ENCODE assay signal across 8 cellular contexts in the genomic region with DNA sequence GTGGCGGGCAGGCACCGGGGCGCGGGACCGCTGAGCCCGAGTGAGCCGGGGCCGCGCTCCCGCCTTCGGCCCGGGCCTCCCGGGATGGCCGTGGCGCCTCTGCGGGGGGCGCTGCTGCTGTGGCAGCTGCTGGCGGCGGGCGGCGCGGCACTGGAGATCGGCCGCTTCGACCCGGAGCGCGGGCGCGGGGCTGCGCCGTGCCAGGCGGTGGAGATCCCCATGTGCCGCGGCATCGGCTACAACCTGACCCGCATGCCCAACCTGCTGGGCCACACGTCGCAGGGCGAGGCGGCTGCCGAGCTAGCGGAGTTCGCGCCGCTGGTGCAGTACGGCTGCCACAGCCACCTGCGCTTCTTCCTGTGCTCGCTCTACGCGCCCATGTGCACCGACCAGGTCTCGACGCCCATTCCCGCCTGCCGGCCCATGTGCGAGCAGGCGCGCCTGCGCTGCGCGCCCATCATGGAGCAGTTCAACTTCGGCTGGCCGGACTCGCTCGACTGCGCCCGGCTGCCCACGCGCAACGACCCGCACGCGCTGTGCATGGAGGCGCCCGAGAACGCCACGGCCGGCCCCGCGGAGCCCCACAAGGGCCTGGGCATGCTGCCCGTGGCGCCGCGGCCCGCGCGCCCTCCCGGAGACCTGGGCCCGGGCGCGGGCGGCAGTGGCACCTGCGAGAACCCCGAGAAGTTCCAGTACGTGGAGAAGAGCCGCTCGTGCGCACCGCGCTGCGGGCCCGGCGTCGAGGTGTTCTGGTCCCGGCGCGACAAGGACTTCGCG. TPM values are rescaled to one million over a fixed set of nuclear protein-coding genes. Genes with fewer than 3 reads are reported as not detected.
DNase-seq lines count a peak whose midpoint lies in the region; ATAC-seq, FAIRE-seq and TF ChIP-seq lines count a peak whose summit lies in the region.

No MANE protein-coding gene starts in this region.

- H3K23ac ChIP-seq in IMR-90 (ENCODE audit: low read depth, low read length) = no peak overlapping the region

- H3K36me3 ChIP-seq in IMR-90 (ENCODE audit: control insufficient read depth, insufficient read depth, low read length) (peaks cover 2% of the 10 kb centered on the region), endothelial cell of umbilical vein (ENCODE audit: control insufficient read depth in 2 of 2, extremely low read depth in 1 of 2, insufficient read depth in 2 of 2, low read length in 2 of 2) (no peaks in the 10 kb centered on the region)

- no peak overlapping the region; the same call in 2 of the 3 replicates for H2BK15ac ChIP-seq in IMR-90 (ENCODE audit: low read depth, low read length)

- no peak overlapping the region for H4K91ac ChIP-seq in IMR-90 (ENCODE audit: insufficient read depth, low read depth, low read length)

- no peaks in the 10 kb centered on the region for H3K27me3 ChIP-seq in right cardiac atrium (ENCODE audit: control insufficient read depth, insufficient read depth)
- H3K27me3 ChIP-seq in IMR-90 (ENCODE audit: control insufficient read depth, insufficient read depth, low read length) = no peaks in the 10 kb centered on the region
- peaks cover 0 to 2% of the 10 kb centered on the region in 2 experiments for H3K27me3 ChIP-seq in endothelial cell of umbilical vein (ENCODE audit: control insufficient read depth in 2 of 2, insufficient read depth in 2 of 2, low read length in 2 of 2)

- peaks cover 3 to 16% of the 10 kb centered on the region in 2 donors for H3K4me1 Mint-ChIP-seq in stimulated activated naive B cell treated with anti-CD40 and anti-IgM and Interleukin-4, amounts not matched to agents 10 μg/mL and 1 μg/mL and 100 μg/mL, for 72 hours

- TF ChIP-seq RAD21 in IMR-90 (IDR thresholded peaks at IDR 0.05; ENCODE audit: low read length) = no peak

- H2AFZ ChIP-seq in IMR-90 (replicated peaks; ENCODE audit: low read length, poor library complexity) (peak overlapping the region; percentile 98), endothelial cell of umbilical vein (ENCODE audit: low read depth, low read length) (peak overlapping the region; percentile 89)

- peaks cover 0 to 5% of the 10 kb centered on the region in 2 experiments; a peak in 1 of 4 replicates for H3K79me1 ChIP-seq in IMR-90 (ENCODE audit: low read depth in 1 of 2, low read length in 2 of 2)

- H3K4me3 ChIP-seq in right cardiac atrium (ENCODE audit: low read length) = peak overlapping the region; percentile 44
- peak overlapping the region; percentile 40 for H3K4me3 ChIP-seq in IMR-90 (ENCODE audit: insufficient read depth, low read depth, low read length)
- H3K4me3 ChIP-seq in endothelial cell of umbilical vein (replicated peaks in 1 of 3; ENCODE audit: insufficient read depth in 1 of 3, low read depth in 1 of 3, low read length in 3 of 3) = peak overlapping the region in 1 of 3 experiments; percentile 32

- H3K4me2 ChIP-seq in IMR-90 (ENCODE audit: low read depth, low read length) (peak overlapping the region; percentile 6; the same call in 1 of the 2 replicates), endothelial cell of umbilical vein (ENCODE audit: insufficient read depth, low read length) (peak overlapping the region; percentile 61)

- FAIRE-seq in endothelial cell of umbilical vein (lab: Jason Lieb, UNC) = no peak

- DNase-seq in right cardiac atrium (peak in 2 of 3 donors; percentile 45 to 62), Right ventricle myocardium superior (no peak), IMR-90 (no peak), endothelial cell of umbilical vein (ENCODE audit: low read depth, low spot score) (no peak), NCI-H1092 (lab: John Stamatoyannopoulos, UW) (no peak), inferior parietal cortex (ENCODE audit: extremely low spot score) (no peak)
- DNase-seq in stimulated activated naive B cell treated with anti-CD40 and anti-IgM and Interleukin-4, amounts not matched to agents 10 μg/mL and 1 μg/mL and 100 μg/mL, for 72 hours = peak; percentile 18

- H3K56ac ChIP-seq in IMR-90 (ENCODE audit: extremely low read depth, insufficient read depth, low read length) = no peak overlapping the region

- H2BK120ac ChIP-seq in IMR-90 (ENCODE audit: low read depth, low read length) = no peak overlapping the region

- H3K9me3 Mint-ChIP-seq in stimulated activated naive B cell treated with anti-CD40 and anti-IgM and Interleukin-4, amounts not matched to agents 10 μg/mL and 1 μg/mL and 100 μg/mL, for 72 hours = peaks cover 2 to 3% of the 10 kb centered on the region in 2 donors

- H4K20me1 ChIP-seq in IMR-90 (ENCODE audit: insufficient read depth, low read length) (no peaks in the 10 kb centered on the region; the same call in 1 of the 2 replicates), endothelial cell of umbilical vein (replicated peaks; ENCODE audit: control insufficient read depth, extremely low read depth, insufficient read depth, low read length) (no peaks in the 10 kb centered on the region)

- no peak overlapping the region for H2AK5ac ChIP-seq in IMR-90 (ENCODE audit: low read depth, low read length)

- H2BK20ac ChIP-seq in IMR-90 (ENCODE audit: low read depth, low read length) = no peak overlapping the region

- 33% methylated on average over 110 of the region's 110 CpGs for WGBS in right cardiac atrium
- WGBS in IMR-90 (ENCODE audit: extremely low coverage in 2 of 2, insufficient read length in 1 of 2), 2 experiments = 33% methylated on average over 76 of the region's 110 CpGs; no CpG with 5 or more reads in 1 of the 2 experiments

- no peak overlapping the region for H2BK5ac ChIP-seq in IMR-90 (ENCODE audit: low read depth, low read length, poor library complexity, severe bottlenecking)

- POLR2A ChIA-PET in IMR-90 (lab: Charles Lee; ENCODE audit: unreplicated experiment) (no interaction called here), endothelial cell of umbilical vein (lab: Charles Lee) (no interaction called here)

- H3K36me3 Mint-ChIP-seq in stimulated activated naive B cell treated with anti-CD40 and anti-IgM and Interleukin-4, amounts not matched to agents 10 μg/mL and 1 μg/mL and 100 μg/mL, for 72 hours = peaks cover 6 to 14% of the 10 kb centered on the region in 2 donors

- H3K14ac ChIP-seq in IMR-90 (replicated peaks; ENCODE audit: low read depth, low read length) = no peak overlapping the region

- no TSS peak for BruUV-seq in IMR-90 (replicated peaks; lab: Mats Ljungman, UMichigan)
- BruUV-seq in endothelial cell of umbilical vein (replicated peaks; lab: Mats Ljungman, UMichigan) = no TSS peak

- no peak overlapping the region for H3K27ac Mint-ChIP-seq in stimulated activated naive B cell treated with anti-CD40 and anti-IgM and Interleukin-4, amounts not matched to agents 10 μg/mL and 1 μg/mL and 100 μg/mL, for 72 hours

- no peak overlapping the region for H3K27ac ChIP-seq in right cardiac atrium (ENCODE audit: low read length)
- H3K27ac ChIP-seq in IMR-90 (ENCODE audit: insufficient read depth, low read length) = no peak overlapping the region
- no peak overlapping the region for H3K27ac ChIP-seq in endothelial cell of umbilical vein (ENCODE audit: insufficient read depth, low read depth, low read length)

- no peak overlapping the region for H4K5ac ChIP-seq in IMR-90 (ENCODE audit: low read depth, low read length)

- no peak overlapping the region; a peak in 1 of 4 replicates for H4K8ac ChIP-seq in IMR-90 (ENCODE audit: low read depth in 2 of 2, low read length in 2 of 2)

- no peak for TF ChIP-seq POLR2A in IMR-90 (IDR thresholded peaks at IDR 0.05; ENCODE audit: low read depth, low read length)
- no peak for TF ChIP-seq POLR2A in endothelial cell of umbilical vein (IDR thresholded peaks at IDR 0.05; ENCODE audit: low read depth, low read length)

- H3K4ac ChIP-seq in IMR-90 (ENCODE audit: low read depth, low read length) = no peak overlapping the region

- dilution Hi-C loops in IMR-90 (cut with HindIII; ENCODE audit: low sequenced_read_pairs, unreplicated experiment) = no loop called here
- dilution Hi-C loops in endothelial cell of umbilical vein (cut with MboI; ENCODE audit: extremely low pct_ligation_motif_present, low sequenced_read_pairs) = no loop called here

- peak overlapping the region; percentile 9 for H2AK9ac ChIP-seq in IMR-90 (replicated peaks; ENCODE audit: low read depth, low read length, poor library complexity)

- intact Hi-C loops in right cardiac atrium (cut with DNase I) (loop anchor here in 1 of 4 donors (10.0 kb wide), 1 partner anchor 69 kb away; no protein-coding TSS in a partner anchor), Right ventricle myocardium superior (cut with DNase I) (no loop called here), IMR-90 (cut with micrococcal nuclease) (no loop called here), endothelial cell of umbilical vein (cut with micrococcal nuclease) (loop anchor here (2.0 kb wide), 1 partner anchor 75 kb away; no protein-coding TSS in a partner anchor)

- no peaks in the 10 kb centered on the region for H3K79me2 ChIP-seq in endothelial cell of umbilical vein (ENCODE audit: control insufficient read depth, insufficient read depth, low read length)

- no peak overlapping the region for H3K18ac ChIP-seq in IMR-90 (ENCODE audit: low read depth, low read length)

- H3K27me3 Mint-ChIP-seq in stimulated activated naive B cell treated with anti-CD40 and anti-IgM and Interleukin-4, amounts not matched to agents 10 μg/mL and 1 μg/mL and 100 μg/mL, for 72 hours = peaks cover 8 to 12% of the 10 kb centered on the region in 2 donors

- no peaks in the 10 kb centered on the region for H3K9me3 ChIP-seq in right cardiac atrium (ENCODE audit: control insufficient read depth, low read length)
- H3K9me3 ChIP-seq in IMR-90 (ENCODE audit: control insufficient read depth, insufficient read depth, low read length) = no peaks in the 10 kb centered on the region
- no peaks in the 10 kb centered on the region for H3K9me3 ChIP-seq in endothelial cell of umbilical vein (replicated peaks; ENCODE audit: control insufficient read depth, insufficient read depth, low read length)

- H3K4me3 Mint-ChIP-seq in stimulated activated naive B cell treated with anti-CD40 and anti-IgM and Interleukin-4, amounts not matched to agents 10 μg/mL and 1 μg/mL and 100 μg/mL, for 72 hours = peak overlapping the region; percentile 58 to 73

- H3K9ac ChIP-seq in IMR-90 (ENCODE audit: low read depth, low read length) = no peak overlapping the region
- H3K9ac ChIP-seq in endothelial cell of umbilical vein (replicated peaks; ENCODE audit: extremely low read depth, insufficient read depth, low read length) = no peak overlapping the region

- CTCF ChIA-PET in IMR-90 (lab: Yijun Ruan, JAX) = no interaction called here
- CTCF ChIA-PET in endothelial cell of umbilical vein (lab: Charles Lee) = no interaction called here

- no peak for TF ChIP-seq CTCF in IMR-90 (conservative IDR thresholded peaks at IDR 0.05; ENCODE audit: low read depth, low read length)
- no peak for TF ChIP-seq CTCF in endothelial cell of umbilical vein (IDR thresholded peaks at IDR 0.05; ENCODE audit: extremely low read depth in 1 of 2, insufficient read depth in 1 of 2, low read depth in 1 of 2, low read length in 2 of 2)

- H3K4me1 ChIP-seq in right cardiac atrium (ENCODE audit: control insufficient read depth, insufficient read depth, low read length) (no peaks in the 10 kb centered on the region), IMR-90 (ENCODE audit: control insufficient read depth, insufficient read depth, low read length) (peaks cover 3% of the 10 kb centered on the region; the same call in 1 of the 2 replicates), endothelial cell of umbilical vein (ENCODE audit: control insufficient read depth, extremely low read depth, insufficient read depth, low read length) (no peaks in the 10 kb centered on the region)

- no peak for ATAC-seq in right cardiac atrium
- no peak for ATAC-seq in Right ventricle myocardium superior (ENCODE audit: poor library complexity)
- ATAC-seq in IMR-90 (ENCODE audit: low read depth) = peak; percentile 59; the same call in 1 of the 2 replicates
- ATAC-seq in stimulated activated naive B cell treated with anti-CD40 and anti-IgM and Interleukin-4, amounts not matched to agents 10 μg/mL and 1 μg/mL and 100 μg/mL, for 72 hours (replicated peaks) = peak; percentile 45 to 60
- ATAC-seq in GM19452 (IDR thresholded peaks at IDR 0.05; ENCODE audit: unreplicated experiment) = no peak

- H3K9me1 ChIP-seq in IMR-90 (ENCODE audit: insufficient read depth, low read length) = 0 out of 2 replicates have a peak, but pooled peaks cover 3% of the 10 kb centered on the region
- H3K9me1 ChIP-seq in endothelial cell of umbilical vein (replicated peaks; ENCODE audit: control insufficient read depth, extremely low read depth, insufficient read depth, low read length) = no peaks in the 10 kb centered on the region

- in situ Hi-C loops in IMR-90 (cut with MboI; ENCODE audit: low sequenced_read_pairs) = no loop called here

RNA-seq across cellular contexts. Expression of a gene that starts 0.5 kb away (rescaled TPM):
- under 1 TPM in 3 of 4 donors, not detected in 1; 0.14 to 0.23 (median 0.19) TPM for total RNA-seq in right cardiac atrium
- 0.16 TPM for polyA plus RNA-seq in right cardiac atrium
- total RNA-seq in Right ventricle myocardium superior = 0.24 TPM
- 0.72 and 0.83 TPM in 2 replicates for total RNA-seq in IMR-90 (2012; rRNA removed)
- polyA plus RNA-seq in IMR-90 (2012; rRNA removed) = 1.6 and 1.8 TPM in 2 replicates
- polyA plus RNA-seq in IMR-90 (2012; cell fraction: cytosol; rRNA removed) = 0.81 and 3.3 TPM in 2 replicates
- polyA plus RNA-seq in IMR-90 (2012; cell fraction: nucleus; rRNA removed; ENCODE audit: low replicate concordance) = 0.52 and 1.4 TPM in 2 replicates
- 0.75 and 0.90 TPM in 2 replicates for total RNA-seq in endothelial cell of umbilical vein
- 0.72 and 1.3 TPM in 2 replicates for polyA plus RNA-seq in endothelial cell of umbilical vein
- polyA plus RNA-seq in endothelial cell of umbilical vein (2011; cell fraction: cytosol; rRNA removed) = 0.34 and 0.45 TPM in 2 replicates
- polyA plus RNA-seq in endothelial cell of umbilical vein (2011; cell fraction: nucleus; rRNA removed) = 0.21 and 0.22 TPM in 2 replicates
- polyA plus RNA-seq in endothelial cell of umbilical vein (2012) = 0.31 and 0.89 TPM in 2 replicates
- 0.53 and 0.58 TPM in 2 replicates for polyA minus RNA-seq in endothelial cell of umbilical vein
- polyA minus RNA-seq in endothelial cell of umbilical vein (2011; cell fraction: cytosol; rRNA and poly(A)+ RNA removed) = 0.41 TPM
- polyA minus RNA-seq in endothelial cell of umbilical vein (2011; cell fraction: nucleus; rRNA and poly(A)+ RNA removed) = 0.19 and 0.67 TPM in 2 replicates

Comparison
In these comparisons a context has a peak if more than half of its experiments do, and no peak if none do; other contexts are left out.
1. DNase-seq: peak in right cardiac atrium (2 of 3) and stimulated activated naive B cell treated with anti-CD40 and anti-IgM and Interleukin-4, amounts not matched to agents 10 μg/mL and 1 μg/mL and 100 μg/mL, for 72 hours (single experiment); none in Right ventricle myocardium superior (single experiment), IMR-90 (single experiment), endothelial cell of umbilical vein (single experiment), NCI-H1092 (single experiment) and inferior parietal cortex (single experiment).
2. ATAC-seq: peak in IMR-90 (single experiment) and stimulated activated naive B cell treated with anti-CD40 and anti-IgM and Interleukin-4, amounts not matched to agents 10 μg/mL and 1 μg/mL and 100 μg/mL, for 72 hours (2 of 2); none in right cardiac atrium (0 of 2), Right ventricle myocardium superior (single experiment) and GM19452 (single experiment).